In the genomic region with DNA sequence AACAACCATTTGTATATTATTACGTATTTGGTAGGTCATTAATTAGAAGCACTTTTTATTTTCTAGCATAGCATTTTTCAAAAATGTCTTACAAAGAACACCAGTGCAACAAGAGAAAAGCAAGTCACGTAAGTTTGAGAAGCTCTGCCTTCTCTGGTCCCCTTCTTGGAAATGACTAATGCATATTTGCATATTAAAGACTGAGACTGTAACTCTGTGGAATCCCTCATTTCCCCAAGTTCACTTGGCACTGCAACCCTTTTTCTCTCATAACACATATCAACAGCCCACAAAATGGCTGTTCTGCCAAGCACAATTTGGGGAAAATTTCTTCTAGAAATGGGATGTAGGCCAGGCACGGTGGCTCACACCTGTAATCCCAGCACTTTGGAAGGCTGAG, we compare ENCODE assay signal across 1 cellular context.
TF ChIP-seq lines count a peak whose summit lies in the region.

No MANE protein-coding gene starts in this region.

TF ChIP-seq in GM23338, 12 proteins besides CTCF, POLR2A, EP300 and RAD21 (continued from another document):
- TF ChIP-seq, protein P1, sequence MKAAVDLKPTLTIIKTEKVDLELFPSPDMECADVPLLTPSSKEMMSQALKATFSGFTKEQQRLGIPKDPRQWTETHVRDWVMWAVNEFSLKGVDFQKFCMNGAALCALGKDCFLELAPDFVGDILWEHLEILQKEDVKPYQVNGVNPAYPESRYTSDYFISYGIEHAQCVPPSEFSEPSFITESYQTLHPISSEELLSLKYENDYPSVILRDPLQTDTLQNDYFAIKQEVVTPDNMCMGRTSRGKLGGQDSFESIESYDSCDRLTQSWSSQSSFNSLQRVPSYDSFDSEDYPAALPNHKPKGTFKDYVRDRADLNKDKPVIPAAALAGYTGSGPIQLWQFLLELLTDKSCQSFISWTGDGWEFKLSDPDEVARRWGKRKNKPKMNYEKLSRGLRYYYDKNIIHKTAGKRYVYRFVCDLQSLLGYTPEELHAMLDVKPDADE (IDR thresholded peaks at IDR 0.05): no peak
- TF ChIP-seq ZNF114 (CRISPR knock-in tag; IDR thresholded peaks at IDR 0.05) (no peak), EZH2phosphoT487 (IDR thresholded peaks at IDR 0.05; ENCODE audit: unreplicated experiment) (no peak), STAT1 (IDR thresholded peaks at IDR 0.05; ENCODE audit: unreplicated experiment) (no peak), ZNF331 (CRISPR knock-in tag; IDR thresholded peaks at IDR 0.05; ENCODE audit: low read depth) (no peak), JUNB (IDR thresholded peaks at IDR 0.05; ENCODE audit: unreplicated experiment) (no peak), POLR2AphosphoS5 (IDR thresholded peaks at IDR 0.05; ENCODE audit: low read depth) (no peak), NANOG (IDR thresholded peaks at IDR 0.05; ENCODE audit: borderline replicate concordance) (no peak)
TF ChIP-seq in GM23338: peak in this region for 0.
